ENCODE assay signal across 10 cellular contexts in genomic region chr22:24791362-24791761, GRCh38. TPM values are rescaled to one million over a fixed set of nuclear protein-coding genes. Genes with fewer than 3 reads are reported as not detected.
"Had no signal": no experiment of that assay in that cellular context is flagged by ENCODE, and none has a peak within 500 bp of the region (broad histone marks: within the 10 kb centered on the region; RNA-seq: fewer than 3 reads in every experiment).

No MANE protein-coding gene starts in this region.

- ATAC-seq: GM23338 had no signal

- H3K4me2 ChIP-seq: GM23338 had no signal

- H3K4me3 Mint-ChIP-seq: GM23338, H9, HFFc6 had no signal

- H3K4me1 Mint-ChIP-seq: GM23338, H9 had no signal

- H3K27ac ChIP-seq: HL-60 had no signal

- H3K9me3 Mint-ChIP-seq: GM23338, H9, HFFc6 had no signal

- H3K27ac Mint-ChIP-seq: GM23338, H9, HFFc6 had no signal

- DNase-seq: H9, HCEC 1CT, HFFc6, IMR-90, KBM-7 had no signal

- H2AFZ ChIP-seq: GM23338 had no signal

- FAIRE-seq: H1, H54 had no signal

- H3K4me3 ChIP-seq: GM23338 had no signal

RNA-seq across cellular contexts. Expression of gene SGSM1, which starts 14.6 kb away (rescaled TPM):
- total RNA-seq: HFFc6, HT1080, IMR-90 had no signal
- polyA plus RNA-seq: IMR-90 had no signal

RNA-seq across cellular contexts. Expression of gene PIWIL3, which starts 16.8 kb away (rescaled TPM):
- total RNA-seq: HFFc6, HT1080, IMR-90 had no signal
- polyA plus RNA-seq: IMR-90 had no signal
